Comparison of ENCODE assay signal across 11 cellular contexts in the genomic region with DNA sequence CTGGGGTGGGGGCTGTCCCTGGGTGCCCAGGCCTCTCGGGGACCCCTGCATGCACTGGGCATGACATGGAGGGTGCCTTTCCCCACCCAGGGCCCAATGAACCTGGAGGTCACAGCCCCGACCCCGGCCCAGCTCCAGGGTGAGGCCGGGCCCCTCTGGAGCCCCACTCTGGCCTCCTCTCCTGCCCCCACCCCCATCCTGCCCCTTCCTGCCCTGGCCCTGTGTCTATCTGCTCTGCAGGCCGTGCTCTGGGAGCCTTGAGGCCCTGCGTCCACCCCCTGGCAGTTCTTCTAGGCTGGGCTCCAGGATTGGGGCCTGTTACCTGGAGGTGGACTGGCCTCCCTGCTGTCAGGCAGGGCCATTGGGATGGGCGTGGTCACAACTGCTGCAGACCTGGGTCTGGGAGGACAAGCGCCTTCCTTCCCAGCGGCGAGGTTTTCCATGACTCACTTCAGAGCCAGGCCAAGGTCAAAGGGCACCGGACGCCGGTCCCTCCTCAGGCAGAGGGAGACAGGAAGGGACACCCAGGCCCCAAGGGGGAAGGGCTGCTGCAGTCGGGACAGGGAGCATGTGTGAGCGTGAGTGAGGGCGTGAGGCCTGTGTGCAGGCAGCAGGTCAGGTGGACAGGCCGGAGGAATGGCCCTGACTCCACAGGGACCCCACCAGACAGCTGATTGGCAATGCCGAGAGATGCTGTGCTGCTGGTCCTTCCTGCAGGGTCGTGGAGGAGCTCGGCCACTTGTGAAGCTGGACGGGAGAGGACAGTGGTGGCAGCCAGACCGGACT. TPM values are rescaled to one million over a fixed set of nuclear protein-coding genes. Genes with fewer than 3 reads are reported as not detected.
DNase-seq lines count a peak whose midpoint lies in the region; ATAC-seq, FAIRE-seq and TF ChIP-seq lines count a peak whose summit lies in the region.
"Had no signal": no experiment of that assay in that cellular context is flagged by ENCODE, and none has a peak within 500 bp of the region (broad histone marks: within the 10 kb centered on the region; RNA-seq: fewer than 3 reads in every experiment).

No MANE protein-coding gene starts in this region.

- peaks cover 65% of the 10 kb centered on the region for H3K4me1 ChIP-seq in skeletal muscle satellite cell (ENCODE audit: control insufficient read depth, insufficient read depth, low read length)

- H3K36me3 ChIP-seq in skeletal muscle satellite cell (ENCODE audit: insufficient read depth, low read length) = no peaks in the 10 kb centered on the region

- H3K4me2 ChIP-seq in skeletal muscle satellite cell (ENCODE audit: low read length) = no peak overlapping the region

- H3K4me3 ChIP-seq in skeletal muscle satellite cell (ENCODE audit: low read length) = no peak overlapping the region

- no peak overlapping the region for H3K4me3 Mint-ChIP-seq in chondrocyte (ENCODE audit: unreplicated experiment)
- H3K4me3 Mint-ChIP-seq: IgD-negative memory B cell had no signal

- H3K36me3 Mint-ChIP-seq in chondrocyte (ENCODE audit: low read depth) = no peaks in the 10 kb centered on the region

- no peaks in the 10 kb centered on the region for H3K27me3 Mint-ChIP-seq in chondrocyte (ENCODE audit: low read depth)

- H3K9me3 Mint-ChIP-seq in chondrocyte (ENCODE audit: low read depth) = no peaks in the 10 kb centered on the region

- ATAC-seq in GM18517 (IDR thresholded peaks at IDR 0.05; ENCODE audit: unreplicated experiment) = no peak

- no peak for TF ChIP-seq CTCF in chondrocyte (IDR thresholded peaks at IDR 0.05)

- no peaks in the 10 kb centered on the region for H3K9me3 ChIP-seq in skeletal muscle satellite cell (replicated peaks; ENCODE audit: low read length)

- H3K9ac ChIP-seq in skeletal muscle satellite cell (ENCODE audit: low read depth, low read length) = peak overlapping the region; percentile 73

- FAIRE-seq in HTR-8/SVneo (lab: Jason Lieb, UNC) = peak; percentile 87

- DNase-seq in HTR-8/SVneo (ENCODE audit: insufficient read length, low spot score) (peak; percentile 82), chondrocyte (ENCODE audit: low spot score) (peak; percentile 85), NCI-H2196 treated with DMSO at 0.1 percent for 48 hours (lab: John Stamatoyannopoulos, UW; ENCODE audit: unreplicated experiment) (no peak), NCI-H510A treated with DMSO at 0.1 percent for 48 hours (lab: John Stamatoyannopoulos, UW) (no peak)
- no peak for DNase-seq in activated T-cell treated with anti-CD3 and anti-CD28 coated beads, Interleukin-2, amount 50 U/mL, for 48 hours
- DNase-seq: activated CD4-positive, alpha-beta T cell treated with anti-CD3 and anti-CD28 coated beads, Interleukin-2, amount 50 U/mL, for 48 hours; cortex of kidney had no signal

- peak overlapping the region; percentile 78 for H3K27ac ChIP-seq in layer of hippocampus (ENCODE audit: low read depth, low read length)

- peaks cover 47% of the 10 kb centered on the region for H3K4me1 Mint-ChIP-seq in chondrocyte (ENCODE audit: low read depth)

- peak overlapping the region; percentile 65 for H3K27ac Mint-ChIP-seq in chondrocyte (ENCODE audit: unreplicated experiment)
- H3K27ac Mint-ChIP-seq: IgD-negative memory B cell had no signal

- H3K27me3 ChIP-seq in layer of hippocampus (ENCODE audit: control insufficient read depth, insufficient read depth, low read length) (no peaks in the 10 kb centered on the region), skeletal muscle satellite cell (ENCODE audit: control insufficient read depth, insufficient read depth, low read length) (no peaks in the 10 kb centered on the region)

RNA-seq across cellular contexts. Expression of gene POFUT2, which starts 31.1 kb away (rescaled TPM):
- 59.9 to 73.6 TPM (median 72.4 TPM) in 3 replicates for total RNA-seq in chondrocyte
- total RNA-seq in skeletal muscle satellite cell (2012; rRNA removed) = 16.4 and 18.0 TPM in 2 replicates

Comparison
In these comparisons a context has a peak if more than half of its experiments do, and no peak if none do; other contexts are left out.
1. DNase-seq: peak in HTR-8/SVneo (single experiment) and chondrocyte (single experiment); none in NCI-H2196 treated with DMSO at 0.1 percent for 48 hours (single experiment), activated T-cell treated with anti-CD3 and anti-CD28 coated beads, Interleukin-2, amount 50 U/mL, for 48 hours (0 of 2) and NCI-H510A treated with DMSO at 0.1 percent for 48 hours (single experiment).